Comparison of ENCODE assay signal across 27 cellular contexts in genomic region chr18:32010124-32010745, GRCh38. TPM values are rescaled to one million over a fixed set of nuclear protein-coding genes. Genes with fewer than 3 reads are reported as not detected.
DNase-seq lines count a peak whose midpoint lies in the region; ATAC-seq and TF ChIP-seq lines count a peak whose summit lies in the region.
"Had no signal": no experiment of that assay in that cellular context is flagged by ENCODE, and none has a peak within 500 bp of the region (broad histone marks: within the 10 kb centered on the region; RNA-seq: fewer than 3 reads in every experiment).

No MANE protein-coding gene starts in this region.

- TF ChIP-seq POLR2A in HCT116 (IDR thresholded peaks at IDR 0.05; ENCODE audit: borderline replicate concordance, extremely low read depth, insufficient read depth, insufficient read length), result no peak

- no peaks in the 10 kb centered on the region for H3K27me3 Mint-ChIP-seq in activated CD8-positive, alpha-beta T cell treated with anti-CD3 and anti-CD28 coated beads, Interleukin-2, amount 10 ng/mL, durations not matched to agents 7 days and 5 days (ENCODE audit: low read depth)
- H3K27me3 Mint-ChIP-seq in activated CD8-positive, alpha-beta T cell treated with anti-CD3 and anti-CD28 coated beads for 36 hours, result no peaks in the 10 kb centered on the region
- H3K27me3 Mint-ChIP-seq in activated CD4-positive, alpha-beta memory T cell treated with anti-CD3 and anti-CD28 coated beads for 36 hours, result no peaks in the 10 kb centered on the region
- peaks cover 3% of the 10 kb centered on the region for H3K27me3 Mint-ChIP-seq in neural progenitor cell (ENCODE audit: insufficient read depth, low read depth)
- H3K27me3 Mint-ChIP-seq: CD4-positive, alpha-beta memory T cell; naive B cell had no signal

- BruUV-seq in HCT116 (replicated peaks; lab: Mats Ljungman, UMichigan), result no TSS peak

- peak overlapping the region; percentile 12 for H3K4me2 ChIP-seq in HCT116 (ENCODE audit: low read length)
- no peak overlapping the region for H3K4me2 ChIP-seq in neural progenitor cell

- CTCF ChIA-PET in activated CD8-positive, alpha-beta T cell treated with anti-CD3 and anti-CD28 coated beads, Interleukin-2, amount 10 ng/mL, durations not matched to agents 7 days and 5 days (lab: Charles Lee), result no interaction called here
- CTCF ChIA-PET in activated CD8-positive, alpha-beta T cell treated with anti-CD3 and anti-CD28 coated beads for 36 hours (lab: Charles Lee), result interaction anchor here (1.1 kb wide), 2 partner anchors 15 to 62 kb away, joined by 3 read pairs; no protein-coding TSS in a partner anchor
- CTCF ChIA-PET in HCT116 (lab: Charles Lee), result no interaction called here
- CTCF ChIA-PET in activated CD4-positive, alpha-beta memory T cell treated with anti-CD3 and anti-CD28 coated beads for 36 hours (lab: Charles Lee), result interaction anchor here (1.6 to 1.8 kb wide), 2 partner anchors 8 to 62 kb away, joined by 3 to 5 read pairs; partner anchors contain the start of gene RNF125

- TF ChIP-seq RAD21 in HCT116 (IDR thresholded peaks at IDR 0.05; ENCODE audit: low read depth), result no peak

- RAD21 ChIA-PET in HCT116 (lab: Charles Lee; ENCODE audit: low non-redundant PET in 1 of 2, low total read pairs in 2 of 2, uncharacterized antibody in 2 of 2, unreplicated experiment in 2 of 2), result no interaction called here

- H3K9me3 Mint-ChIP-seq in activated CD8-positive, alpha-beta T cell treated with anti-CD3 and anti-CD28 coated beads, Interleukin-2, amount 10 ng/mL, durations not matched to agents 7 days and 5 days (ENCODE audit: insufficient read depth), result no peaks in the 10 kb centered on the region
- H3K9me3 Mint-ChIP-seq in activated CD8-positive, alpha-beta T cell treated with anti-CD3 and anti-CD28 coated beads for 36 hours, result no peaks in the 10 kb centered on the region
- H3K9me3 Mint-ChIP-seq in activated CD4-positive, alpha-beta memory T cell treated with anti-CD3 and anti-CD28 coated beads for 36 hours, result no peaks in the 10 kb centered on the region
- H3K9me3 Mint-ChIP-seq in neural progenitor cell, result peaks cover 5% of the 10 kb centered on the region
- H3K9me3 Mint-ChIP-seq: activated naive CD4-positive, alpha-beta T cell treated with anti-CD3 and anti-CD28 coated beads for 36 hours; CD4-positive, alpha-beta memory T cell; IgD-negative memory B cell; naive B cell had no signal

- no peak for ATAC-seq in activated CD8-positive, alpha-beta T cell treated with anti-CD3 and anti-CD28 coated beads, Interleukin-2, amount 10 ng/mL, durations not matched to agents 7 days and 5 days
- no peak for ATAC-seq in activated CD8-positive, alpha-beta T cell treated with anti-CD3 and anti-CD28 coated beads for 36 hours
- ATAC-seq in HCT116, result peak; percentile 61
- no peak for ATAC-seq in GM19395 (IDR thresholded peaks at IDR 0.05; ENCODE audit: unreplicated experiment)
- ATAC-seq in HG02970 (IDR thresholded peaks at IDR 0.05; ENCODE audit: low FRiP score, unreplicated experiment), result no peak

- peaks cover 11% of the 10 kb centered on the region for H3K4me1 Mint-ChIP-seq in activated CD8-positive, alpha-beta T cell treated with anti-CD3 and anti-CD28 coated beads, Interleukin-2, amount 10 ng/mL, durations not matched to agents 7 days and 5 days (ENCODE audit: low read depth)
- peaks cover 6% of the 10 kb centered on the region for H3K4me1 Mint-ChIP-seq in activated CD8-positive, alpha-beta T cell treated with anti-CD3 and anti-CD28 coated beads for 36 hours (ENCODE audit: low read depth)
- peaks cover 11% of the 10 kb centered on the region for H3K4me1 Mint-ChIP-seq in activated CD4-positive, alpha-beta memory T cell treated with anti-CD3 and anti-CD28 coated beads for 36 hours (ENCODE audit: low read depth)
- no peaks in the 10 kb centered on the region for H3K4me1 Mint-ChIP-seq in neural progenitor cell
- H3K4me1 Mint-ChIP-seq: naive B cell had no signal

- H3K27ac ChIP-seq in HCT116 (ENCODE audit: low read depth, low read length) (no peak overlapping the region), neural progenitor cell (no peak overlapping the region)
- H3K27ac ChIP-seq: coronary artery, tibial nerve, WERI-Rb-1 had no signal

- no peaks in the 10 kb centered on the region for H4K20me1 ChIP-seq in HCT116 (ENCODE audit: insufficient read depth)
- no peaks in the 10 kb centered on the region for H4K20me1 ChIP-seq in neural progenitor cell (ENCODE audit: low read depth)

- H3F3A ChIP-seq in neural progenitor cell (ENCODE audit: low read depth), result no peaks in the 10 kb centered on the region

- H3K27ac Mint-ChIP-seq in activated CD8-positive, alpha-beta T cell treated with anti-CD3 and anti-CD28 coated beads, Interleukin-2, amount 10 ng/mL, durations not matched to agents 7 days and 5 days, result peak overlapping the region; percentile 13
- H3K27ac Mint-ChIP-seq in activated CD8-positive, alpha-beta T cell treated with anti-CD3 and anti-CD28 coated beads for 36 hours, result no peak overlapping the region
- no peak overlapping the region for H3K27ac Mint-ChIP-seq in activated CD4-positive, alpha-beta memory T cell treated with anti-CD3 and anti-CD28 coated beads for 36 hours
- H3K27ac Mint-ChIP-seq in neural progenitor cell, result no peak overlapping the region
- H3K27ac Mint-ChIP-seq: activated naive CD4-positive, alpha-beta T cell treated with anti-CD3 and anti-CD28 coated beads for 36 hours; IgD-negative memory B cell; naive B cell had no signal

- intact Hi-C loops in activated CD8-positive, alpha-beta T cell treated with anti-CD3 and anti-CD28 coated beads for 36 hours (cut with micrococcal nuclease), result no loop called here
- intact Hi-C loops in HCT116 (cut with micrococcal nuclease), result no loop called here
- intact Hi-C loops in activated CD4-positive, alpha-beta memory T cell treated with anti-CD3 and anti-CD28 coated beads for 36 hours (cut with micrococcal nuclease), result no loop called here

- H3K4me3 Mint-ChIP-seq in activated CD8-positive, alpha-beta T cell treated with anti-CD3 and anti-CD28 coated beads, Interleukin-2, amount 10 ng/mL, durations not matched to agents 7 days and 5 days, result no peak overlapping the region
- no peak overlapping the region for H3K4me3 Mint-ChIP-seq in activated CD8-positive, alpha-beta T cell treated with anti-CD3 and anti-CD28 coated beads for 36 hours
- no peak overlapping the region for H3K4me3 Mint-ChIP-seq in activated CD4-positive, alpha-beta memory T cell treated with anti-CD3 and anti-CD28 coated beads for 36 hours
- no peak overlapping the region for H3K4me3 Mint-ChIP-seq in neural progenitor cell
- H3K4me3 Mint-ChIP-seq: activated naive CD4-positive, alpha-beta T cell treated with anti-CD3 and anti-CD28 coated beads for 36 hours; IgD-negative memory B cell; naive B cell had no signal

- H3K4me1 ChIP-seq in HCT116 (ENCODE audit: control insufficient read depth in 1 of 2, insufficient read depth in 2 of 2, low read length in 2 of 2) (peaks cover 0 to 12% of the 10 kb centered on the region in 2 experiments; a peak in 2 of 4 replicates), neural progenitor cell (no peaks in the 10 kb centered on the region)
- H3K4me1 ChIP-seq: tibial nerve had no signal

- H3K36me3 ChIP-seq in HCT116 (ENCODE audit: control insufficient read depth in 1 of 2, insufficient read depth in 2 of 2, low read length in 2 of 2) (no peaks in the 10 kb centered on the region), neural progenitor cell (no peaks in the 10 kb centered on the region)
- H3K36me3 ChIP-seq: tibial nerve, WERI-Rb-1 had no signal

- H3K4me3 ChIP-seq in HCT116 (replicated peaks in 1 of 2; ENCODE audit: low read depth in 1 of 2, low read length in 2 of 2) (no peak overlapping the region), neural progenitor cell (no peak overlapping the region)
- H3K4me3 ChIP-seq: coronary artery, tibial nerve had no signal

- H3K27me3 ChIP-seq in HCT116 (ENCODE audit: insufficient read depth, low read length) (no peaks in the 10 kb centered on the region), neural progenitor cell (no peaks in the 10 kb centered on the region)
- H3K27me3 ChIP-seq: tibial nerve had no signal

- H2AFZ ChIP-seq in HCT116 (ENCODE audit: low read depth, low read length, poor library complexity, severe bottlenecking), result no peak overlapping the region
- H2AFZ ChIP-seq in neural progenitor cell (replicated peaks), result peak overlapping the region; percentile 57

- H3K9me3 ChIP-seq in HCT116 (ENCODE audit: control insufficient read depth in 1 of 2, insufficient read depth in 1 of 2, low read depth in 1 of 2, low read length in 2 of 2) (no peaks in the 10 kb centered on the region), neural progenitor cell (ENCODE audit: low read depth) (no peaks in the 10 kb centered on the region)
- H3K9me3 ChIP-seq: tibial nerve had no signal

- H3K9ac ChIP-seq in HCT116 (ENCODE audit: low read length) (no peak overlapping the region), neural progenitor cell (no peak overlapping the region)

- H3K36me3 Mint-ChIP-seq in activated CD8-positive, alpha-beta T cell treated with anti-CD3 and anti-CD28 coated beads, Interleukin-2, amount 10 ng/mL, durations not matched to agents 7 days and 5 days (ENCODE audit: low read depth), result no peaks in the 10 kb centered on the region
- H3K36me3 Mint-ChIP-seq in activated CD8-positive, alpha-beta T cell treated with anti-CD3 and anti-CD28 coated beads for 36 hours (ENCODE audit: low read depth), result no peaks in the 10 kb centered on the region
- no peaks in the 10 kb centered on the region for H3K36me3 Mint-ChIP-seq in activated CD4-positive, alpha-beta memory T cell treated with anti-CD3 and anti-CD28 coated beads for 36 hours
- H3K36me3 Mint-ChIP-seq in neural progenitor cell, result no peaks in the 10 kb centered on the region
- H3K36me3 Mint-ChIP-seq: CD4-positive, alpha-beta memory T cell; IgD-negative memory B cell; naive B cell had no signal

- H3K9me2 ChIP-seq in HCT116 (ENCODE audit: insufficient read depth), result no peaks in the 10 kb centered on the region

- POLR2A ChIA-PET in activated CD8-positive, alpha-beta T cell treated with anti-CD3 and anti-CD28 coated beads, Interleukin-2, amount 10 ng/mL, durations not matched to agents 7 days and 5 days (lab: Charles Lee), result no interaction called here
- POLR2A ChIA-PET in activated CD8-positive, alpha-beta T cell treated with anti-CD3 and anti-CD28 coated beads for 36 hours (lab: Charles Lee), result no interaction called here
- POLR2A ChIA-PET in HCT116 (lab: Charles Lee), result no interaction called here
- POLR2A ChIA-PET in activated CD4-positive, alpha-beta memory T cell treated with anti-CD3 and anti-CD28 coated beads for 36 hours (lab: Charles Lee), result no interaction called here

- TF ChIP-seq CTCF in activated CD8-positive, alpha-beta T cell treated with anti-CD3 and anti-CD28 coated beads for 36 hours (IDR thresholded peaks at IDR 0.05), result no peak
- no peak for TF ChIP-seq CTCF in HCT116 (IDR thresholded peaks at IDR 0.05 in 2 of 3, conservative IDR thresholded peaks at IDR 0.05 in 1 of 3; ENCODE audit: borderline replicate concordance in 1 of 3, insufficient read depth in 1 of 3, low read depth in 2 of 3, low read length in 2 of 3)
- TF ChIP-seq CTCF in neural progenitor cell (IDR thresholded peaks at IDR 0.05), result no peak

- no peaks in the 10 kb centered on the region for H3K79me2 ChIP-seq in HCT116 (ENCODE audit: insufficient read depth, low read length)
- no peaks in the 10 kb centered on the region for H3K79me2 ChIP-seq in neural progenitor cell (ENCODE audit: low read depth)

- DNase-seq in activated CD8-positive, alpha-beta T cell treated with anti-CD3 and anti-CD28 coated beads, Interleukin-2, amount 10 ng/mL, durations not matched to agents 7 days and 5 days, result no peak
- DNase-seq in activated CD8-positive, alpha-beta T cell treated with anti-CD3 and anti-CD28 coated beads for 36 hours, result no peak
- DNase-seq in HCT116 (ENCODE audit: low read depth, low spot score) (peak; percentile 28), neural progenitor cell (ENCODE audit: low spot score) (no peak), kidney tubule cell (ENCODE audit: low spot score) (no peak)
- DNase-seq in activated CD4-positive, alpha-beta memory T cell treated with anti-CD3 and anti-CD28 coated beads for 36 hours, result peak; percentile 40
- DNase-seq: activated CD4-positive, alpha-beta T cell treated with anti-CD3 and anti-CD28 coated beads, Interleukin-2, amount 50 U/mL, for 4 hours; activated naive CD4-positive, alpha-beta T cell treated with anti-CD3 and anti-CD28 coated beads for 36 hours; activated T-cell treated with anti-CD3 and anti-CD28 coated beads, Interleukin-2, amount 50 U/mL, for 1 hour; AML-193; amniotic stem cell; CD4-positive, alpha-beta memory T cell; effector memory CD4-positive, alpha-beta T cell; erythroblast; head of caudate nucleus; naive B cell; NCI-H1048; NCI-H1694 treated with DMSO at 0.1 percent for 48 hours; NCI-H2171; NCI-H524 treated with DMSO at 0.1 percent for 48 hours; SHP77; WERI-Rb-1 had no signal

RNA-seq across cellular contexts. Expression of gene RNF125, which starts 8.4 kb away (rescaled TPM):
- total RNA-seq in activated CD8-positive, alpha-beta T cell treated with anti-CD3 and anti-CD28 coated beads, Interleukin-2, amount 10 ng/mL, durations not matched to agents 7 days and 5 days, result 10 to 100 TPM; 26.5 to 27.9 TPM
- 10 to 100 TPM; 15.3 to 19.1 TPM for total RNA-seq in activated CD8-positive, alpha-beta T cell treated with anti-CD3 and anti-CD28 coated beads for 36 hours
- total RNA-seq in HCT116 (2021; ENCODE audit: unreplicated experiment) (7.4 TPM), neural progenitor cell (ENCODE audit: low replicate concordance) (4.4 and 10.2 TPM in 2 replicates)
- 3.6 and 4.5 TPM in 2 replicates for polyA plus RNA-seq in HCT116 (2012)
- total RNA-seq in activated CD4-positive, alpha-beta memory T cell treated with anti-CD3 and anti-CD28 coated beads for 36 hours, result 10 to 100 TPM; 36.8 to 37.6 TPM

Comparison
In these comparisons a context has a peak if more than half of its experiments do, and no peak if none do; other contexts are left out.
1. CTCF ChIA-PET loops: an anchor here in activated CD8-positive, alpha-beta T cell treated with anti-CD3 and anti-CD28 coated beads for 36 hours (1.1 kb wide) and activated CD4-positive, alpha-beta memory T cell treated with anti-CD3 and anti-CD28 coated beads for 36 hours (1.6 to 1.8 kb wide); none called in activated CD8-positive, alpha-beta T cell treated with anti-CD3 and anti-CD28 coated beads, Interleukin-2, amount 10 ng/mL, durations not matched to agents 7 days and 5 days and HCT116.
2. DNase-seq: peak in HCT116 (single experiment) and activated CD4-positive, alpha-beta memory T cell treated with anti-CD3 and anti-CD28 coated beads for 36 hours (single experiment); none in activated CD8-positive, alpha-beta T cell treated with anti-CD3 and anti-CD28 coated beads, Interleukin-2, amount 10 ng/mL, durations not matched to agents 7 days and 5 days (single experiment), activated CD8-positive, alpha-beta T cell treated with anti-CD3 and anti-CD28 coated beads for 36 hours (single experiment), neural progenitor cell (single experiment) and kidney tubule cell (single experiment).